ENCODE assay signal across 15 cellular contexts in genomic region chr2:237326250-237327171, GRCh38.
DNase-seq lines count a peak whose midpoint lies in the region; ATAC-seq and TF ChIP-seq lines count a peak whose summit lies in the region.
"Had no signal": no experiment of that assay in that cellular context is flagged by ENCODE, and none has a peak within 500 bp of the region (broad histone marks: within the 10 kb centered on the region; RNA-seq: fewer than 3 reads in every experiment).

No MANE protein-coding gene starts in this region.

- DNase-seq in adrenal gland (no peak), fibroblast of lung (ENCODE audit: low read depth in 2 of 2) (peak; percentile 49 to 97), mesothelial cell of epicardium (ENCODE audit: low spot score in 2 of 2, unreplicated experiment in 2 of 2) (no peak), thoracic aorta (ENCODE audit: low spot score) (no peak), NCI-H187 treated with DMSO at 0.1 percent for 48 hours (lab: John Stamatoyannopoulos, UW) (no peak)
- DNase-seq: DND-41, KG1, NCI-H1436, NCI-H69, nucleus accumbens, SIG-M5 had no signal

- H4K20me1 ChIP-seq in fibroblast of lung (ENCODE audit: control insufficient read depth, extremely low read depth, insufficient read depth, low read length): no peaks in the 10 kb centered on the region
- H4K20me1 ChIP-seq: BLaER1 treated with 17β-estradiol and CSF1 and Interleukin-3, amounts not matched to agents 10 nM and 100 nM had no signal

- H3K79me2 ChIP-seq in fibroblast of lung (ENCODE audit: control insufficient read depth, insufficient read depth, low read length): peaks cover 4% of the 10 kb centered on the region

- H3K9me3 Mint-ChIP-seq in mesothelial cell of epicardium: no peaks in the 10 kb centered on the region

- ATAC-seq in thoracic aorta (ENCODE audit: insufficient number of reproducible peaks, low FRiP score, low read depth): no peak
- ATAC-seq in GM18907 (IDR thresholded peaks at IDR 0.05; ENCODE audit: unreplicated experiment): no peak
- no peak for ATAC-seq in GM19395 (IDR thresholded peaks at IDR 0.05; ENCODE audit: unreplicated experiment)
- no peak for ATAC-seq in GM18868 (IDR thresholded peaks at IDR 0.05; ENCODE audit: unreplicated experiment)

- no peaks in the 10 kb centered on the region for H3K36me3 ChIP-seq in adrenal gland (replicated peaks in 1 of 2)
- H3K36me3 ChIP-seq in fibroblast of lung (ENCODE audit: control insufficient read depth, insufficient read depth, low read length): peaks cover 35% of the 10 kb centered on the region
- H3K36me3 ChIP-seq in thoracic aorta: no peaks in the 10 kb centered on the region
- H3K36me3 ChIP-seq: BLaER1 treated with 17β-estradiol and CSF1 and Interleukin-3, amounts not matched to agents 10 nM and 100 nM had no signal

- peaks cover 43% of the 10 kb centered on the region for H3K4me1 Mint-ChIP-seq in mesothelial cell of epicardium

- H3K27me3 Mint-ChIP-seq in mesothelial cell of epicardium (ENCODE audit: low read depth): no peaks in the 10 kb centered on the region

- intact Hi-C loops in adrenal gland (cut with DNase I): no loop called here

- H3K27ac Mint-ChIP-seq in mesothelial cell of epicardium: peak overlapping the region; percentile 77

- H3K9ac ChIP-seq in fibroblast of lung (ENCODE audit: insufficient read depth, low read length): peak overlapping the region; percentile 41
- H3K9ac ChIP-seq: BLaER1 treated with 17β-estradiol and CSF1 and Interleukin-3, amounts not matched to agents 10 nM and 100 nM had no signal

- 65 to 70% (median 66%) methylated on average over 12 of the region's 12 CpGs for WGBS in adrenal gland, 4 donors

- H3K4me3 ChIP-seq in adrenal gland (no peak overlapping the region), fibroblast of lung (replicated peaks in 1 of 4; ENCODE audit: control extremely low read depth in 1 of 4, insufficient read depth in 1 of 4, low read depth in 3 of 4, low read length in 4 of 4) (no peak overlapping the region), thoracic aorta (peak overlapping the region; percentile 4)
- H3K4me3 ChIP-seq: BLaER1 treated with 17β-estradiol and CSF1 and Interleukin-3, amounts not matched to agents 10 nM and 100 nM had no signal

- H2AFZ ChIP-seq in fibroblast of lung (ENCODE audit: low read length): no peak overlapping the region

- no peak overlapping the region for H3K4me3 Mint-ChIP-seq in mesothelial cell of epicardium

- no peaks in the 10 kb centered on the region for H3K36me3 Mint-ChIP-seq in mesothelial cell of epicardium

- peak overlapping the region in 3 of 5 donors; percentile 2 to 73 (median 66) for H3K27ac ChIP-seq in adrenal gland
- peak overlapping the region; percentile 78 for H3K27ac ChIP-seq in fibroblast of lung (ENCODE audit: insufficient read depth, low read length)
- H3K27ac ChIP-seq in thoracic aorta: peak overlapping the region; percentile 65 to 74
- H3K27ac ChIP-seq: BLaER1 treated with 17β-estradiol and CSF1 and Interleukin-3, amounts not matched to agents 10 nM and 100 nM had no signal

- no peaks in the 10 kb centered on the region for H3K27me3 ChIP-seq in adrenal gland
- H3K27me3 ChIP-seq in fibroblast of lung (ENCODE audit: control insufficient read depth, insufficient read depth, low read length): no peaks in the 10 kb centered on the region
- no peaks in the 10 kb centered on the region for H3K27me3 ChIP-seq in thoracic aorta (replicated peaks; ENCODE audit: insufficient read depth)
- H3K27me3 ChIP-seq: BLaER1 treated with 17β-estradiol and CSF1 and Interleukin-3, amounts not matched to agents 10 nM and 100 nM had no signal

- H3K4me1 ChIP-seq in adrenal gland (replicated peaks in 1 of 2) (no peaks in the 10 kb centered on the region), fibroblast of lung (ENCODE audit: control insufficient read depth, extremely low read depth, insufficient read depth, low read length) (peaks cover 36% of the 10 kb centered on the region), thoracic aorta (ENCODE audit: control insufficient read depth in 1 of 2, low read depth in 2 of 2) (peaks cover 21 to 52% of the 10 kb centered on the region in 2 donors)
- H3K4me1 ChIP-seq: BLaER1 treated with 17β-estradiol and CSF1 and Interleukin-3, amounts not matched to agents 10 nM and 100 nM had no signal

- no peak for TF ChIP-seq CTCF in adrenal gland (IDR thresholded peaks at IDR 0.05)
- no peak for TF ChIP-seq CTCF in fibroblast of lung (conservative IDR thresholded peaks at IDR 0.05 in 1 of 2, IDR thresholded peaks at IDR 0.05 in 1 of 2; ENCODE audit: low read depth in 1 of 2, low read length in 2 of 2)
- no peak for TF ChIP-seq CTCF in mesothelial cell of epicardium (IDR thresholded peaks at IDR 0.05; ENCODE audit: unreplicated experiment)
- TF ChIP-seq CTCF in thoracic aorta (IDR thresholded peaks at IDR 0.05): no peak

- no peak for TF ChIP-seq POLR2A in adrenal gland (IDR thresholded peaks at IDR 0.05)

- no peak overlapping the region for H3K4me2 ChIP-seq in fibroblast of lung (ENCODE audit: extremely low read depth, insufficient read depth, low read length)
- H3K4me2 ChIP-seq: BLaER1 treated with 17β-estradiol and CSF1 and Interleukin-3, amounts not matched to agents 10 nM and 100 nM had no signal

- H3K9me3 ChIP-seq in adrenal gland (replicated peaks in 1 of 3) (no peaks in the 10 kb centered on the region), fibroblast of lung (ENCODE audit: control insufficient read depth, insufficient read depth, low read depth, low read length) (no peaks in the 10 kb centered on the region), thoracic aorta (no peaks in the 10 kb centered on the region)
- H3K9me3 ChIP-seq: BLaER1 treated with 17β-estradiol and CSF1 and Interleukin-3, amounts not matched to agents 10 nM and 100 nM had no signal

Comparison
In these comparisons a context has a peak if more than half of its experiments do, and no peak if none do; other contexts are left out.
1. DNase-seq: peak in fibroblast of lung (2 of 2); none in adrenal gland (0 of 7), mesothelial cell of epicardium (0 of 2), thoracic aorta (single experiment) and NCI-H187 treated with DMSO at 0.1 percent for 48 hours (single experiment).
2. Peak in every context shown above with its lines, with median percentiles within 50 percentile points of each other: H3K27ac ChIP-seq.